Comparison of ENCODE assay signal across 1 cellular context in the genomic region with DNA sequence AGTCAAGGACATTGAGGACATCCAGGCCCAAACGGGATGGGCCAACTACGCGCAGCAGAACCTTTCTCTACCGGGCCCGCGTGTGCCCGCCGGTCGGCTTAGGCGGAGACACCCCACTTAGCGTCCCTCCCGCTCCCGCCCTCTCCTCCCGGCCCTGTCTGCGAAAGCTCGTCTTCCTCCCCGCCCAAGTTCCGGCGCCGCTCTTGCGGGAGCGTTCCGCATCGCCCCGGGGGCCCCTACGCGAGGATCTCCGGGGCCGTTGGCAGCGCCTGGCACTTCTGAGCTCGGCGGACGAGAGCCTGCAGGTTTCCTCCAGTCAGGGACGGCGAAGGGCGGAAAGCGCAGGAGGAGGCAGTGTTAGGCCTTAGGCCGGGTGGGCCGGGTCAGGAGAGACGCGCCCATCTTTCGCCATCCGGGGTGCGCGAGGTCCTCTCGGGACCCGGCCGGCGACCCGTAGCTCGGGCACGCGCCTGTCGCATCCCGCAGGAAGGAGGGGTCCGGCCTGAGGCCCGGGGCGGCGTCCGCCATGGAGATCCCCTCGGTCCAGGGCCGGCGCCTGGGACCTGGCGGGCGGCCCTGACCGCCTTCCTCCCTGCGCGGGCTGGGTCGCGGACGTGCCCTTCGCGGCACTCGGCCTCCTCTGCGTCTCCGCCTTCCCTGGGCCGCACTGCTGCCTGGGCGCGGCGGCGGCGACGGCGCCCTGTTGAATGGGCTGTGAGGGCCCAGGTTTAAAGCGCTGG.
TF ChIP-seq lines count a peak whose summit lies in the region.

Gene FEM1B, plus strand, starts transcription at position 141 of the 740 bp plus-strand sequence. CDS start 673 bp downstream, outside the sequence.

TF ChIP-seq in HepG2, 621 proteins besides CTCF, POLR2A, EP300 and RAD21 (continued from another document and continues in another):
- peak; percentile 66; the same call in 1 of the 2 replicates for TF ChIP-seq STAT6 (CRISPR knock-in tag; IDR thresholded peaks at IDR 0.05; ENCODE audit: borderline replicate concordance)
- TF ChIP-seq BORCS8-MEF2B (CRISPR knock-in tag; IDR thresholded peaks at IDR 0.05) = peak; percentile 20; the same call in 1 of the 2 replicates
- TF ChIP-seq, protein P1, sequence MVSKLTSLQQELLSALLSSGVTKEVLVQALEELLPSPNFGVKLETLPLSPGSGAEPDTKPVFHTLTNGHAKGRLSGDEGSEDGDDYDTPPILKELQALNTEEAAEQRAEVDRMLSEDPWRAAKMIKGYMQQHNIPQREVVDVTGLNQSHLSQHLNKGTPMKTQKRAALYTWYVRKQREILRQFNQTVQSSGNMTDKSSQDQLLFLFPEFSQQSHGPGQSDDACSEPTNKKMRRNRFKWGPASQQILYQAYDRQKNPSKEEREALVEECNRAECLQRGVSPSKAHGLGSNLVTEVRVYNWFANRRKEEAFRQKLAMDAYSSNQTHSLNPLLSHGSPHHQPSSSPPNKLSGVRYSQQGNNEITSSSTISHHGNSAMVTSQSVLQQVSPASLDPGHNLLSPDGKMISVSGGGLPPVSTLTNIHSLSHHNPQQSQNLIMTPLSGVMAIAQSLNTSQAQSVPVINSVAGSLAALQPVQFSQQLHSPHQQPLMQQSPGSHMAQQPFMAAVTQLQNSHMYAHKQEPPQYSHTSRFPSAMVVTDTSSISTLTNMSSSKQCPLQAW (CRISPR knock-in tag; IDR thresholded peaks at IDR 0.05) = peak; percentile 84
- TF ChIP-seq ZNF563 (CRISPR knock-in tag; IDR thresholded peaks at IDR 0.05) = 0 out of 2 replicates have a peak, but pooled peaks have one; percentile 69
- peak; percentile 92 for TF ChIP-seq KDM5B (CRISPR knock-in tag; IDR thresholded peaks at IDR 0.05; ENCODE audit: borderline replicate concordance)
- no peak for TF ChIP-seq TBL1XR1 (IDR thresholded peaks at IDR 0.05; ENCODE audit: borderline replicate concordance, low read length, partially characterized antibody)
- TF ChIP-seq MEIS1 (CRISPR knock-in tag; IDR thresholded peaks at IDR 0.05; ENCODE audit: borderline replicate concordance) = no peak; the same call in 1 of the 2 replicates
- TF ChIP-seq, protein P2, sequence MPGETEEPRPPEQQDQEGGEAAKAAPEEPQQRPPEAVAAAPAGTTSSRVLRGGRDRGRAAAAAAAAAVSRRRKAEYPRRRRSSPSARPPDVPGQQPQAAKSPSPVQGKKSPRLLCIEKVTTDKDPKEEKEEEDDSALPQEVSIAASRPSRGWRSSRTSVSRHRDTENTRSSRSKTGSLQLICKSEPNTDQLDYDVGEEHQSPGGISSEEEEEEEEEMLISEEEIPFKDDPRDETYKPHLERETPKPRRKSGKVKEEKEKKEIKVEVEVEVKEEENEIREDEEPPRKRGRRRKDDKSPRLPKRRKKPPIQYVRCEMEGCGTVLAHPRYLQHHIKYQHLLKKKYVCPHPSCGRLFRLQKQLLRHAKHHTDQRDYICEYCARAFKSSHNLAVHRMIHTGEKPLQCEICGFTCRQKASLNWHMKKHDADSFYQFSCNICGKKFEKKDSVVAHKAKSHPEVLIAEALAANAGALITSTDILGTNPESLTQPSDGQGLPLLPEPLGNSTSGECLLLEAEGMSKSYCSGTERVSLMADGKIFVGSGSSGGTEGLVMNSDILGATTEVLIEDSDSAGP (CRISPR knock-in tag; IDR thresholded peaks at IDR 0.05; ENCODE audit: borderline replicate concordance) = peak; percentile 77; the same call in 1 of the 2 replicates
- peak; percentile 41; the same call in 1 of the 2 replicates for TF ChIP-seq CSRNP1 (CRISPR knock-in tag; IDR thresholded peaks at IDR 0.05)
- 0 out of 2 replicates have a peak, but pooled peaks have one; percentile 8 for TF ChIP-seq ATF1 (CRISPR knock-in tag; IDR thresholded peaks at IDR 0.05)
- no peak for TF ChIP-seq SCMH1 (CRISPR knock-in tag; IDR thresholded peaks at IDR 0.05; ENCODE audit: borderline replicate concordance)
- TF ChIP-seq SMARCC2 (IDR thresholded peaks at IDR 0.05) = no peak
- peak; percentile 77; the same call in 1 of the 2 replicates for TF ChIP-seq ZNF430 (CRISPR knock-in tag; IDR thresholded peaks at IDR 0.05)
- TF ChIP-seq ZNF354B (CRISPR knock-in tag; IDR thresholded peaks at IDR 0.05) = peak; percentile 54; the same call in 1 of the 2 replicates
- TF ChIP-seq SRSF1 (optimal IDR thresholded peaks at IDR 0.05; ENCODE audit: low read depth, low read length) = no peak
- no peak for TF ChIP-seq ATM (IDR thresholded peaks at IDR 0.05; ENCODE audit: borderline replicate concordance)
- no peak for TF ChIP-seq FOXA1 (IDR thresholded peaks at IDR 0.05)
- no peak for TF ChIP-seq FOXA1 (CRISPR knock-in tag; IDR thresholded peaks at IDR 0.05)
- peak; percentile 77; the same call in 1 of the 2 replicates for TF ChIP-seq NFAT5 (CRISPR knock-in tag; IDR thresholded peaks at IDR 0.05)
- TF ChIP-seq NAIF1 (CRISPR knock-in tag; IDR thresholded peaks at IDR 0.05; ENCODE audit: borderline replicate concordance) = no peak
- TF ChIP-seq FLYWCH1 (CRISPR knock-in tag; IDR thresholded peaks at IDR 0.05) = no peak; the same call in 1 of the 2 replicates
- peak; percentile 85 for TF ChIP-seq KLF12 (CRISPR knock-in tag; IDR thresholded peaks at IDR 0.05; ENCODE audit: borderline replicate concordance)
- 0 out of 2 replicates have a peak, but pooled peaks have one; percentile 1 for TF ChIP-seq ZNF121 (CRISPR knock-in tag; IDR thresholded peaks at IDR 0.05)
- TF ChIP-seq MAFK (conservative IDR thresholded peaks at IDR 0.05 in 1 of 2, IDR thresholded peaks at IDR 0.05 in 1 of 2; ENCODE audit: low read length in 2 of 2) = no peak
- TF ChIP-seq PCBP2 (optimal IDR thresholded peaks at IDR 0.05; ENCODE audit: low read depth, low read length, poor library complexity, severe bottlenecking) = no peak
- TF ChIP-seq NFRKB (IDR thresholded peaks at IDR 0.05) = no peak
- TF ChIP-seq, protein P3, sequence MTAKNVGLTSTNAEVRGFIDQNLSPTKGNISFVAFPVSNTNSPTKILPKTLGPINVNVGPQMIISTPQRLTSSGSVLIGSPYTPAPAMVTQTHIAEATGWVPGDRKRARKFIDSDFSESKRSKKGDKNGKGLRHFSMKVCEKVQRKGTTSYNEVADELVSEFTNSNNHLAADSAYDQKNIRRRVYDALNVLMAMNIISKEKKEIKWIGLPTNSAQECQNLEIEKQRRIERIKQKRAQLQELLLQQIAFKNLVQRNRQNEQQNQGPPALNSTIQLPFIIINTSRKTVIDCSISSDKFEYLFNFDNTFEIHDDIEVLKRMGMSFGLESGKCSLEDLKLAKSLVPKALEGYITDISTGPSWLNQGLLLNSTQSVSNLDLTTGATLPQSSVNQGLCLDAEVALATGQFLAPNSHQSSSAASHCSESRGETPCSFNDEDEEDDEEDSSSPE (CRISPR knock-in tag; IDR thresholded peaks at IDR 0.05) = peak; percentile 76
- TF ChIP-seq MBNL3 (CRISPR knock-in tag; conservative IDR thresholded peaks at IDR 0.05) = no peak
- no peak for TF ChIP-seq HDAC6 (IDR thresholded peaks at IDR 0.05; ENCODE audit: low read depth, low read length)
- TF ChIP-seq NFKB2 (CRISPR knock-in tag; IDR thresholded peaks at IDR 0.05; ENCODE audit: borderline replicate concordance) = peak; percentile 91
- peak; percentile 75; the same call in 1 of the 2 replicates for TF ChIP-seq ZNF724P (CRISPR knock-in tag; IDR thresholded peaks at IDR 0.05; ENCODE audit: borderline replicate concordance)
- TF ChIP-seq, protein P4, sequence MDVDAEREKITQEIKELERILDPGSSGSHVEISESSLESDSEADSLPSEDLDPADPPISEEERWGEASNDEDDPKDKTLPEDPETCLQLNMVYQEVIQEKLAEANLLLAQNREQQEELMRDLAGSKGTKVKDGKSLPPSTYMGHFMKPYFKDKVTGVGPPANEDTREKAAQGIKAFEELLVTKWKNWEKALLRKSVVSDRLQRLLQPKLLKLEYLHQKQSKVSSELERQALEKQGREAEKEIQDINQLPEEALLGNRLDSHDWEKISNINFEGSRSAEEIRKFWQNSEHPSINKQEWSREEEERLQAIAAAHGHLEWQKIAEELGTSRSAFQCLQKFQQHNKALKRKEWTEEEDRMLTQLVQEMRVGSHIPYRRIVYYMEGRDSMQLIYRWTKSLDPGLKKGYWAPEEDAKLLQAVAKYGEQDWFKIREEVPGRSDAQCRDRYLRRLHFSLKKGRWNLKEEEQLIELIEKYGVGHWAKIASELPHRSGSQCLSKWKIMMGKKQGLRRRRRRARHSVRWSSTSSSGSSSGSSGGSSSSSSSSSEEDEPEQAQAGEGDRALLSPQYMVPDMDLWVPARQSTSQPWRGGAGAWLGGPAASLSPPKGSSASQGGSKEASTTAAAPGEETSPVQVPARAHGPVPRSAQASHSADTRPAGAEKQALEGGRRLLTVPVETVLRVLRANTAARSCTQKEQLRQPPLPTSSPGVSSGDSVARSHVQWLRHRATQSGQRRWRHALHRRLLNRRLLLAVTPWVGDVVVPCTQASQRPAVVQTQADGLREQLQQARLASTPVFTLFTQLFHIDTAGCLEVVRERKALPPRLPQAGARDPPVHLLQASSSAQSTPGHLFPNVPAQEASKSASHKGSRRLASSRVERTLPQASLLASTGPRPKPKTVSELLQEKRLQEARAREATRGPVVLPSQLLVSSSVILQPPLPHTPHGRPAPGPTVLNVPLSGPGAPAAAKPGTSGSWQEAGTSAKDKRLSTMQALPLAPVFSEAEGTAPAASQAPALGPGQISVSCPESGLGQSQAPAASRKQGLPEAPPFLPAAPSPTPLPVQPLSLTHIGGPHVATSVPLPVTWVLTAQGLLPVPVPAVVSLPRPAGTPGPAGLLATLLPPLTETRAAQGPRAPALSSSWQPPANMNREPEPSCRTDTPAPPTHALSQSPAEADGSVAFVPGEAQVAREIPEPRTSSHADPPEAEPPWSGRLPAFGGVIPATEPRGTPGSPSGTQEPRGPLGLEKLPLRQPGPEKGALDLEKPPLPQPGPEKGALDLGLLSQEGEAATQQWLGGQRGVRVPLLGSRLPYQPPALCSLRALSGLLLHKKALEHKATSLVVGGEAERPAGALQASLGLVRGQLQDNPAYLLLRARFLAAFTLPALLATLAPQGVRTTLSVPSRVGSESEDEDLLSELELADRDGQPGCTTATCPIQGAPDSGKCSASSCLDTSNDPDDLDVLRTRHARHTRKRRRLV (CRISPR knock-in tag; IDR thresholded peaks at IDR 0.05) = peak; percentile 62; the same call in 1 of the 2 replicates
- peak; percentile 83; the same call in 1 of the 2 replicates for TF ChIP-seq ZZZ3 (CRISPR knock-in tag; IDR thresholded peaks at IDR 0.05; ENCODE audit: borderline replicate concordance)
- peak; percentile 74 for TF ChIP-seq GABPA (IDR thresholded peaks at IDR 0.05; ENCODE audit: low read depth, low read length)
- peak; percentile 93 for TF ChIP-seq GABPA (CRISPR knock-in tag; IDR thresholded peaks at IDR 0.05; ENCODE audit: low read depth)
- TF ChIP-seq POLR2G (IDR thresholded peaks at IDR 0.05; ENCODE audit: low read depth, low read length) = peak; percentile 91
